In genomic region chr4:120561648-120562047, GRCh38 we compare ENCODE assay signal across 1 cellular context.
TF ChIP-seq lines count a peak whose summit lies in the region.

No MANE protein-coding gene starts in this region.

TF ChIP-seq in WTC11, 78 proteins besides CTCF, POLR2A, EP300 and RAD21 (continued from another document):
- TF ChIP-seq AFF4 (CRISPR knock-in tag; IDR thresholded peaks at IDR 0.05; ENCODE audit: borderline replicate concordance) (no peak), GTF2I (CRISPR knock-in tag; conservative IDR thresholded peaks at IDR 0.05) (no peak), SMAD3 (CRISPR knock-in tag; IDR thresholded peaks at IDR 0.05; ENCODE audit: borderline replicate concordance) (no peak), ATF6 (CRISPR knock-in tag; IDR thresholded peaks at IDR 0.05) (no peak), GABPB1 (CRISPR knock-in tag; IDR thresholded peaks at IDR 0.05) (no peak), ZNF512 (CRISPR knock-in tag; IDR thresholded peaks at IDR 0.05; ENCODE audit: borderline replicate concordance) (no peak), E2F4 (CRISPR knock-in tag; IDR thresholded peaks at IDR 0.05; ENCODE audit: borderline replicate concordance, low read depth) (no peak), RELA (CRISPR knock-in tag; IDR thresholded peaks at IDR 0.05; ENCODE audit: borderline replicate concordance) (no peak), ELF4 (CRISPR knock-in tag; IDR thresholded peaks at IDR 0.05; ENCODE audit: low read depth) (no peak)
